In the genomic region with DNA sequence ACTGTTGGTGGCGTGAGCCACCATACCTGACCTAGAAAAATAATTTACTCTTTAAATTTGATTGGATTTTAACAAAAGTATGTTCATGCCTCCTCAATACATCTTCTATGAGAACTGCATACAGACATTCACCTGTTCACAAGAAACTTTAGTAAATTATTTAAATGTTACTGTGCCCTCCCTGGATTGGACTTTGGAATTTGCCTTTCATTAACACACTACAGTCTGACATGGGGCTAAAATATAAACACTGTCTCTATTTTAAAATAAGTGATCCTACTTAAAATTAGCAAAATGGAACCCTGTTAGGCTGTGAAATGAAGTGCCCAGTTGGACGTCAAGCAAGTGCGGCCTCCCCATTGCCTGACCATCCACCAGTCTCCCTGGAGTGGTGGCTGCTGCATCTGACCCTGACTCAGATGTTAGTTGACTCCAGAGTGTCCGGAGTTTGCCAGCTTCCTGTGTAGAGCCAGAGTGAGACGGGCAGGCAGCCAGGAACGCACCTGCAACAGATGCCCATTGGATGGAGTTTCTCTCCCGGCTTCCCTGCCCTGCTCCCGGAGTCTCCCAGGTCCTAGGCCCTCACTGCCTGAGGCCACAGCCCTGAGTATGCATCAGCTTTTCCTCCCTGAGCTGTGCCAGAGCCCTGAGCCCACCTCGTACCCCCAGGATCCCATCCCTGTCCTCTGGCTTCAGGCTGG, we compare ENCODE assay signal across 17 cellular contexts. TPM values are rescaled to one million over a fixed set of nuclear protein-coding genes. Genes with fewer than 3 reads are reported as not detected.
A peak's percentile ranks its signal among the peaks of the same experiment; 100 is the strongest.
DNase-seq lines count a peak whose midpoint lies in the region; ATAC-seq, FAIRE-seq and TF ChIP-seq lines count a peak whose summit lies in the region.
"Had no signal": no experiment of that assay in that cellular context is flagged by ENCODE, and none has a peak within 500 bp of the region (broad histone marks: within the 10 kb centered on the region; RNA-seq: fewer than 3 reads in every experiment).

No MANE protein-coding gene starts in this region.

- H3K9ac ChIP-seq in GM23248, result no peak overlapping the region

- DNase-seq in HT-29 (ENCODE audit: low spot score) (peak; percentile 29), NCI-H2196 (lab: John Stamatoyannopoulos, UW; ENCODE audit: unreplicated experiment) (peak; percentile 52), glomerular visceral epithelial cell (ENCODE audit: extremely low spot score) (peak; percentile 40), pancreas (peak; percentile 83 to 95 (median 89)), NCI-H187 treated with DMSO at 0.1 percent for 48 hours (lab: John Stamatoyannopoulos, UW) (no peak), SKM-1 treated with dmso at 0.1 percent for 144 hours (lab: John Stamatoyannopoulos, UW; ENCODE audit: unreplicated experiment) (no peak), GM23248 (no peak)
- DNase-seq in activated CD4-positive, alpha-beta T cell treated with anti-CD3 and anti-CD28 coated beads for 1 hour, result no peak
- DNase-seq: activated CD4-positive, CD25-positive, alpha-beta regulatory T cell; naive B cell; SJCRH30; T-helper 17 cell; trophoblast cell had no signal

- H3K4me3 ChIP-seq in pancreas (no peak overlapping the region), GM23248 (no peak overlapping the region)
- H3K4me3 ChIP-seq: PC-9, SJCRH30 had no signal

- H2AFZ ChIP-seq in GM23248, result no peak overlapping the region
- H2AFZ ChIP-seq: PC-9 had no signal

- ATAC-seq in pancreas, result peak; percentile 84 to 91 (median 88)
- ATAC-seq: activated naive CD4-positive, alpha-beta T cell treated with anti-CD3 and anti-CD28 coated beads, Interleukin-2, amount 50 U/mL, for 72 hours; T-helper 17 cell had no signal

- no peaks in the 10 kb centered on the region for H4K20me1 ChIP-seq in GM23248 (ENCODE audit: insufficient read depth)

- H3K9me3 ChIP-seq in pancreas (no peaks in the 10 kb centered on the region), GM23248 (ENCODE audit: low read depth) (no peaks in the 10 kb centered on the region)
- H3K9me3 ChIP-seq: SJCRH30 had no signal

- H3K4me1 ChIP-seq in pancreas, result peaks cover 6 to 11% (median 10%) of the 10 kb centered on the region in 3 donors
- no peaks in the 10 kb centered on the region for H3K4me1 ChIP-seq in GM23248 (ENCODE audit: insufficient read depth)
- H3K4me1 ChIP-seq: SJCRH30 had no signal

- H3F3A ChIP-seq in GM23248 (ENCODE audit: insufficient read depth), result no peaks in the 10 kb centered on the region

- H3K27me3 ChIP-seq in pancreas (no peaks in the 10 kb centered on the region), GM23248 (replicated peaks; ENCODE audit: insufficient read depth) (peaks cover 12% of the 10 kb centered on the region; the same call in 1 of the 2 replicates)
- H3K27me3 ChIP-seq: SJCRH30 had no signal

- FAIRE-seq in pancreas (lab: Jason Lieb, UNC), result no peak
- FAIRE-seq: endometrium, H54 had no signal

- 25 to 28% methylated on average over 9 of the region's 9 CpGs for WGBS in pancreas, 2 donors
- WGBS in GM23248 (ENCODE audit: low coverage in 1 of 2, low lambda C conversion rate in 2 of 2, missing lambda C conversion rate in 2 of 2), 2 experiments, result 56 to 62% methylated on average over 9 of the region's 9 CpGs

- intact Hi-C loops in pancreas (cut with DNase I), result no loop called here

- H3K79me2 ChIP-seq in GM23248 (ENCODE audit: insufficient read depth), result no peaks in the 10 kb centered on the region

- H3K36me3 ChIP-seq in pancreas, result no peaks in the 10 kb centered on the region
- H3K36me3 ChIP-seq in GM23248 (ENCODE audit: low read depth), result no peaks in the 10 kb centered on the region
- H3K36me3 ChIP-seq: SJCRH30 had no signal

- no peak for TF ChIP-seq CTCF in pancreas (IDR thresholded peaks at IDR 0.05)

- in situ Hi-C loops in GM23248 (cut with MboI), result loop anchor here (25.0 kb wide), 1 partner anchor 218 kb away; no protein-coding TSS in a partner anchor

- H3K9me2 ChIP-seq in GM23248 (ENCODE audit: insufficient read depth), result no peaks in the 10 kb centered on the region

- H3K27ac ChIP-seq in pancreas (peak overlapping the region in 1 of 4 donors; percentile 35), GM23248 (no peak overlapping the region)
- H3K27ac ChIP-seq: PC-9, SJCRH30 had no signal

- H3K4me2 ChIP-seq in GM23248 (ENCODE audit: unreplicated experiment), result no peak overlapping the region
- H3K4me2 ChIP-seq: PC-9 had no signal

RNA-seq across cellular contexts. Expression of a gene that starts 45.9 kb away (rescaled TPM):
- total RNA-seq in HT-29 (2014; rRNA removed; shearing (Covaris generic)), result 37.0 and 42.5 TPM in 2 replicates
- total RNA-seq in pancreas, result 10 to 100 TPM; 23.1 to 51.0 (median 33.6) TPM
- polyA plus RNA-seq in pancreas (10 to 100 TPM in 1 of 2 donors, 1 to 10 TPM in 1; 9.3 to 18.7 TPM), GM23248 (2016; fragmentation: Nextera tagmentation; extraction: Ambion mirVana) (4.4 and 5.0 TPM in 2 replicates)
- total RNA-seq in GM23248 (2014; rRNA removed; shearing (Covaris generic)), result 3.2 and 4.9 TPM in 2 replicates

RNA-seq across cellular contexts. Expression of a gene that starts 56.0 kb away (rescaled TPM):
- 42.4 and 42.6 TPM in 2 replicates for total RNA-seq in HT-29 (2014; rRNA removed; shearing (Covaris generic))
- 10 to 100 TPM; 11.3 to 20.2 (median 13.0) TPM for total RNA-seq in pancreas
- polyA plus RNA-seq in pancreas (10 to 100 TPM in 1 of 2 donors, 1 to 10 TPM in 1; 6.3 to 12.8 TPM), GM23248 (2016; fragmentation: Nextera tagmentation; extraction: Ambion mirVana) (12.2 and 13.1 TPM in 2 replicates)
- 12.0 TPM in 2 replicates for total RNA-seq in GM23248 (2014; rRNA removed; shearing (Covaris generic))

Comparison
In these comparisons a context has a peak if more than half of its experiments do, and no peak if none do; other contexts are left out.
1. DNase-seq: peak in HT-29 (single experiment), NCI-H2196 (single experiment), glomerular visceral epithelial cell (single experiment) and pancreas (6 of 6); none in activated CD4-positive, alpha-beta T cell treated with anti-CD3 and anti-CD28 coated beads for 1 hour (single experiment), NCI-H187 treated with DMSO at 0.1 percent for 48 hours (single experiment), SKM-1 treated with dmso at 0.1 percent for 144 hours (single experiment) and GM23248 (single experiment).